In genomic region chr3:40920041-40920440, GRCh38 we compare ENCODE assay signal across 1 cellular context.
TF ChIP-seq lines count a peak whose summit lies in the region.

No MANE protein-coding gene starts in this region.

TF ChIP-seq in H1, 55 proteins besides CTCF, POLR2A, EP300 and RAD21 (continued from another document):
- TF ChIP-seq POLR2AphosphoS5 (IDR thresholded peaks at IDR 0.05; ENCODE audit: low read depth, low read length) (no peak), TAF1 (IDR thresholded peaks at IDR 0.05; ENCODE audit: low read depth, low read length) (no peak), JUN (IDR thresholded peaks at IDR 0.05; ENCODE audit: low read depth, low read length) (no peak; the same call in 1 of the 2 replicates), USF2 (IDR thresholded peaks at IDR 0.05; ENCODE audit: low read length) (no peak), YY1 (IDR thresholded peaks at IDR 0.05; ENCODE audit: low read depth, low read length) (no peak)
